In the genomic region with DNA sequence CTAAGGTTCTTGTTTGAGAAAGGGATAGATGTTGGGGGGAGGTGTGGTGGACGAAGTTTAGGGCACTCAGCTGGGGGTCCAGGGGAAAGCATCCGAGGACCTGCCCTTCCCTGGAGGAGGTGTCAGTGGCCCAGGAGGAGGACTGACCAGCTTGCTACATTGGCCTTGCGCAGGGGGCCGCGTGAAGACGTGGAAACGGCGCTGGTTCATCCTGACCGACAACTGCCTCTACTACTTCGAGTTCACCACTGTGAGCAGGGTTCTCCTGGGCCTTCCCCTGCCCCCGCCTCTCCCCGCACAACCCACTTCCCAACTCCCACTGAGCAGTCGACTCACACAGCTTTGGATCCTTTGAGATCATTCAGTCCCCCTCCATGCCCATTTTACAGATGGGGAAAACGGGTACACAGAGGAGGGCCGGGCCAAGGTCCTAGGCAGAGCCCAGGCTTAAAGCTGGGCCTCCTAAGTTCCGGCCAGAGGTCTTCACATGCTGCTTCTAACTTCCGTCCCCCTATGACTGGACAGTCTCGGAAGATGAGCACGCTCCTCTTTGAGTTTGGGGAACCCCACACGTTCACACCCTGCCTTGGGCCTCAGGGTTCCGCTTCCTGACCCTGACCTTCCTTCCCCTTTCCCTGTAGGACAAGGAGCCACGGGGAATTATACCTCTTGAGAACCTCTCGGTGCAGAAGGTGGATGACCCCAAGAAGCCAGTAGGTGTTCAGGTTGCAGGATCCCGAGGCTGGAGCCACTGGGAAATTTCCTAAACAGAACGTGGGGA, we compare ENCODE assay signal across 15 cellular contexts. TPM values are rescaled to one million over a fixed set of nuclear protein-coding genes. Genes with fewer than 3 reads are reported as not detected.
A peak's percentile ranks its signal among the peaks of the same experiment; 100 is the strongest.
DNase-seq lines count a peak whose midpoint lies in the region; ATAC-seq and TF ChIP-seq lines count a peak whose summit lies in the region.
"Had no signal": no experiment of that assay in that cellular context is flagged by ENCODE, and none has a peak within 500 bp of the region (broad histone marks: within the 10 kb centered on the region; RNA-seq: fewer than 3 reads in every experiment).

No MANE protein-coding gene starts in this region.

- intact Hi-C loops in breast epithelium (cut with DNase I; ENCODE audit: low total_unique reads): no loop called here

- no peak overlapping the region for H2AFZ ChIP-seq in GM23338

- H3K9me3 ChIP-seq in BLaER1 (no peaks in the 10 kb centered on the region), breast epithelium (no peaks in the 10 kb centered on the region)
- H3K9me3 ChIP-seq: ascending aorta had no signal

- peak overlapping the region; percentile 82 for H3K27ac Mint-ChIP-seq in central memory CD8-positive, alpha-beta T cell (ENCODE audit: low read depth)
- H3K27ac Mint-ChIP-seq in GM23338 (no peak overlapping the region), WTC11 (no peak overlapping the region)

- no peaks in the 10 kb centered on the region for H3K9me2 ChIP-seq in GM23338 (ENCODE audit: insufficient read depth)

- 0 out of 2 replicates have a peak, but pooled peaks cover 6% of the 10 kb centered on the region for H3F3A ChIP-seq in GM23338 (replicated peaks; ENCODE audit: low read depth)

- TF ChIP-seq POLR2A in GM18505 (IDR thresholded peaks at IDR 0.05; ENCODE audit: borderline replicate concordance, extremely low read depth, insufficient read depth, insufficient read length) (peak; percentile 32), breast epithelium (IDR thresholded peaks at IDR 0.05) (no peak)

- H3K79me2 ChIP-seq in GM23338 (replicated peaks; ENCODE audit: insufficient read depth): no peaks in the 10 kb centered on the region

- peak overlapping the region; percentile 91 for H3K4me2 ChIP-seq in BLaER1
- no peak overlapping the region for H3K4me2 ChIP-seq in GM23338

- no peaks in the 10 kb centered on the region for H3K27me3 ChIP-seq in BLaER1
- no peaks in the 10 kb centered on the region for H3K27me3 ChIP-seq in GM23338 (ENCODE audit: insufficient read depth)
- no peaks in the 10 kb centered on the region for H3K27me3 ChIP-seq in breast epithelium
- H3K27me3 ChIP-seq: ascending aorta, dorsolateral prefrontal cortex had no signal

- peaks cover 24% of the 10 kb centered on the region for H3K36me3 ChIP-seq in BLaER1
- no peaks in the 10 kb centered on the region for H3K36me3 ChIP-seq in GM23338 (ENCODE audit: insufficient read depth)
- no peaks in the 10 kb centered on the region for H3K36me3 ChIP-seq in breast epithelium
- H3K36me3 ChIP-seq: ascending aorta, WERI-Rb-1 had no signal

- POLR2A ChIA-PET in WTC11 (lab: Charles Lee): no interaction called here

- no peaks in the 10 kb centered on the region for H3K27me3 Mint-ChIP-seq in central memory CD8-positive, alpha-beta T cell
- H3K27me3 Mint-ChIP-seq in GM23338 (ENCODE audit: insufficient read depth, low read depth, poor library complexity) (peaks cover 20% of the 10 kb centered on the region), WTC11 (ENCODE audit: low read depth) (no peaks in the 10 kb centered on the region)

- TF ChIP-seq CTCF in GM23338 (conservative IDR thresholded peaks at IDR 0.05; ENCODE audit: low read depth in 2 of 2) (no peak), breast epithelium (IDR thresholded peaks at IDR 0.05) (no peak), WTC11 (IDR thresholded peaks at IDR 0.05) (no peak)

- H3K4me1 ChIP-seq in BLaER1: peaks cover 100% of the 10 kb centered on the region
- no peaks in the 10 kb centered on the region for H3K4me1 ChIP-seq in GM23338 (ENCODE audit: insufficient read depth)
- H3K4me1 ChIP-seq in breast epithelium: peaks cover 3 to 16% of the 10 kb centered on the region in 2 donors

- no peak for DNase-seq in central memory CD8-positive, alpha-beta T cell (ENCODE audit: low spot score in 2 of 2)
- DNase-seq in medulla oblongata (ENCODE audit: extremely low spot score): peak; percentile 60
- DNase-seq in GM23338 (ENCODE audit: low spot score): no peak
- DNase-seq in breast epithelium (ENCODE audit: low spot score in 2 of 2): no peak
- DNase-seq in WTC11 (ENCODE audit: low spot score): no peak
- DNase-seq: activated T-cell treated with anti-CD3 and anti-CD28 coated beads, Interleukin-2, amount 50 U/mL, for 4 hours; DMS79; stimulated activated CD4-positive, alpha-beta T cell treated with anti-CD3 and anti-CD28 coated beads, Interleukin-2, amount 100 ng/mL, for 48 hours; WERI-Rb-1 had no signal

- no peak for ATAC-seq in GM18505 (IDR thresholded peaks at IDR 0.05; ENCODE audit: unreplicated experiment)
- no peak for ATAC-seq in central memory CD8-positive, alpha-beta T cell (replicated peaks; ENCODE audit: extremely low read depth, poor library complexity, severe bottlenecking)
- ATAC-seq in GM23338: no peak
- ATAC-seq in WTC11: no peak
- ATAC-seq in HG02798 (IDR thresholded peaks at IDR 0.05; ENCODE audit: poor library complexity, unreplicated experiment): no peak
- ATAC-seq: activated T-cell treated with anti-CD3 and anti-CD28 coated beads, Interleukin-2, amount 50 U/mL, for 4 hours had no signal

- no peaks in the 10 kb centered on the region for H3K9me3 Mint-ChIP-seq in central memory CD8-positive, alpha-beta T cell
- H3K9me3 Mint-ChIP-seq in GM23338 (no peaks in the 10 kb centered on the region), WTC11 (no peaks in the 10 kb centered on the region)
- H3K9me3 Mint-ChIP-seq: activated T-cell treated with anti-CD3 and anti-CD28 coated beads, Interleukin-2, amount 50 U/mL, for 4 hours had no signal

- H4K20me1 ChIP-seq in BLaER1 (peaks cover 14% of the 10 kb centered on the region), GM23338 (replicated peaks; ENCODE audit: insufficient read depth) (no peaks in the 10 kb centered on the region)

- peak overlapping the region; percentile 6 for H3K4me3 Mint-ChIP-seq in central memory CD8-positive, alpha-beta T cell
- H3K4me3 Mint-ChIP-seq in GM23338 (no peak overlapping the region), WTC11 (no peak overlapping the region)

- H3K4me3 ChIP-seq in BLaER1 (no peak overlapping the region), GM23338 (no peak overlapping the region), breast epithelium (no peak overlapping the region)
- H3K4me3 ChIP-seq: ascending aorta, dorsolateral prefrontal cortex had no signal

- peaks cover 86% of the 10 kb centered on the region for H3K4me1 Mint-ChIP-seq in central memory CD8-positive, alpha-beta T cell
- H3K4me1 Mint-ChIP-seq in GM23338: peaks cover 26% of the 10 kb centered on the region
- peaks cover 12% of the 10 kb centered on the region for H3K4me1 Mint-ChIP-seq in WTC11

- CTCF ChIA-PET in WTC11 (lab: Charles Lee): interaction anchor here (1.1 to 2.7 kb wide), 3 partner anchors 43 to 161 kb away, joined by 4 to 8 read pairs (median 6); no protein-coding TSS in a partner anchor

- peak overlapping the region; percentile 68; the same call in 1 of the 2 replicates for H3K27ac ChIP-seq in BLaER1
- H3K27ac ChIP-seq in GM23338 (ENCODE audit: low read depth): no peak overlapping the region
- H3K27ac ChIP-seq in breast epithelium: no peak overlapping the region
- H3K27ac ChIP-seq: ascending aorta, WERI-Rb-1 had no signal

- H3K36me3 Mint-ChIP-seq in central memory CD8-positive, alpha-beta T cell (ENCODE audit: insufficient read depth): peaks cover 46% of the 10 kb centered on the region
- H3K36me3 Mint-ChIP-seq in GM23338 (ENCODE audit: low read depth): no peaks in the 10 kb centered on the region
- H3K36me3 Mint-ChIP-seq in WTC11: no peaks in the 10 kb centered on the region

- H3K9ac ChIP-seq in BLaER1: 0 out of 2 replicates have a peak overlapping the region, but pooled peaks have one; percentile 16

TF ChIP-seq in GM23338, 12 proteins besides CTCF, POLR2A, EP300 and RAD21:
- no peak for TF ChIP-seq ETS1 (IDR thresholded peaks at IDR 0.05)

TF ChIP-seq in WTC11, 78 proteins besides CTCF, POLR2A, EP300 and RAD21 (continues in another document):
- TF ChIP-seq ELF4 (CRISPR knock-in tag; IDR thresholded peaks at IDR 0.05; ENCODE audit: low read depth) (no peak), SMAD3 (CRISPR knock-in tag; IDR thresholded peaks at IDR 0.05; ENCODE audit: borderline replicate concordance) (no peak), CDX4 (CRISPR knock-in tag; IDR thresholded peaks at IDR 0.05; ENCODE audit: borderline replicate concordance) (no peak), ZNF671 (CRISPR knock-in tag; IDR thresholded peaks at IDR 0.05) (no peak), JAZF1 (CRISPR knock-in tag; IDR thresholded peaks at IDR 0.05) (no peak), ZNF121 (CRISPR knock-in tag; IDR thresholded peaks at IDR 0.05) (no peak), IRF1 (CRISPR knock-in tag; IDR thresholded peaks at IDR 0.05) (no peak), GABPB1 (CRISPR knock-in tag; IDR thresholded peaks at IDR 0.05) (no peak), ATF3 (CRISPR knock-in tag; conservative IDR thresholded peaks at IDR 0.05) (no peak)

RNA-seq across cellular contexts. Expression of gene CYTH4, which starts 28.7 kb away (rescaled TPM):
- total RNA-seq in GM23338 (2014; rRNA removed; shearing (Covaris generic)): not detected in 2 replicates
- not detected in 2 replicates for polyA plus RNA-seq in GM23338 (2016; fragmentation: Nextera tagmentation; extraction: Ambion mirVana)
- 10 to 100 TPM in 2 of 3 donors, 1 to 10 TPM in 1; 6.9 to 25.1 (median 10.5) TPM for total RNA-seq in breast epithelium
- total RNA-seq in WTC11 (2021): 0.11 to 0.16 TPM (median 0.15 TPM) in 3 replicates
- total RNA-seq: renal cortical epithelial cell had no signal
